ENCODE assay signal across 9 cellular contexts in genomic region chr14:52013984-52014600, GRCh38. TPM values are rescaled to one million over a fixed set of nuclear protein-coding genes. Genes with fewer than 3 reads are reported as not detected.
DNase-seq lines count a peak whose midpoint lies in the region; FAIRE-seq and TF ChIP-seq lines count a peak whose summit lies in the region.
"Had no signal": no experiment of that assay in that cellular context is flagged by ENCODE, and none has a peak within 500 bp of the region (broad histone marks: within the 10 kb centered on the region; RNA-seq: fewer than 3 reads in every experiment).

No MANE protein-coding gene starts in this region.

- H3K27me3 Mint-ChIP-seq in chondrocyte (ENCODE audit: low read depth) = no peaks in the 10 kb centered on the region
- H3K27me3 Mint-ChIP-seq in nephron progenitor cell (ENCODE audit: low read depth, poor library complexity) = no peaks in the 10 kb centered on the region

- peak; percentile 43 for TF ChIP-seq CTCF in chondrocyte (IDR thresholded peaks at IDR 0.05)
- no peak for TF ChIP-seq CTCF in nephron progenitor cell (IDR thresholded peaks at IDR 0.05)

- H3K4me3 Mint-ChIP-seq in chondrocyte (ENCODE audit: unreplicated experiment) = no peak overlapping the region
- no peak overlapping the region for H3K4me3 Mint-ChIP-seq in nephron progenitor cell

- H3K9me3 Mint-ChIP-seq in chondrocyte (ENCODE audit: low read depth) (no peaks in the 10 kb centered on the region), nephron progenitor cell (no peaks in the 10 kb centered on the region)

- no peak for FAIRE-seq in GM12892 (lab: Jason Lieb, UNC)

- H3K36me3 Mint-ChIP-seq in chondrocyte (ENCODE audit: low read depth) (peaks cover 35% of the 10 kb centered on the region), nephron progenitor cell (ENCODE audit: low read depth) (peaks cover 52% of the 10 kb centered on the region)

- no peak overlapping the region for H3K27ac Mint-ChIP-seq in chondrocyte (ENCODE audit: unreplicated experiment)
- peak overlapping the region; percentile 53 for H3K27ac Mint-ChIP-seq in nephron progenitor cell

- DNase-seq in DMS 273 (lab: John Stamatoyannopoulos, UW; ENCODE audit: unreplicated experiment) = peak; percentile 58
- no peak for DNase-seq in DMS 273 treated with DMSO at 0.1 percent for 48 hours (lab: John Stamatoyannopoulos, UW)
- DNase-seq in HuH-7 (ENCODE audit: low spot score) = peak; percentile 20
- no peak for DNase-seq in chondrocyte (ENCODE audit: low spot score)
- peak; percentile 14 for DNase-seq in nephron progenitor cell
- no peak for DNase-seq in GM12892 (ENCODE audit: insufficient read length)
- DNase-seq in midbrain (lab: John Stamatoyannopoulos, UW) = no peak
- DNase-seq in NCI-H510A (lab: John Stamatoyannopoulos, UW) = no peak

- TF ChIP-seq POLR2A in GM12892 (IDR thresholded peaks at IDR 0.05; ENCODE audit: low read depth, low read length) = no peak

- peaks cover 24% of the 10 kb centered on the region for H3K4me1 Mint-ChIP-seq in chondrocyte (ENCODE audit: low read depth)
- H3K4me1 Mint-ChIP-seq in nephron progenitor cell = peaks cover 24% of the 10 kb centered on the region

RNA-seq across cellular contexts. Expression of gene RTRAF, which starts 24.7 kb away (rescaled TPM):
- 161 to 180 TPM (median 169 TPM) in 3 replicates for total RNA-seq in chondrocyte
- polyA plus RNA-seq in GM12892 (2012; ENCODE audit: missing spikeins) = 354 TPM

RNA-seq across cellular contexts. Expression of gene NID2, which starts 54.8 kb away (rescaled TPM):
- total RNA-seq in chondrocyte = 49.4 to 67.8 TPM (median 51.6 TPM) in 3 replicates
- 0.36 TPM for polyA plus RNA-seq in GM12892 (2012; ENCODE audit: missing spikeins)
- total RNA-seq: A172 had no signal

Comparison
In these comparisons a context has a peak if more than half of its experiments do, and no peak if none do; other contexts are left out.
1. DNase-seq: peak in DMS 273 (single experiment), HuH-7 (single experiment) and nephron progenitor cell (single experiment); none in DMS 273 treated with DMSO at 0.1 percent for 48 hours (single experiment), chondrocyte (single experiment), GM12892 (single experiment), midbrain (single experiment) and NCI-H510A (single experiment).